In genomic region chr20:17721802-17722486, GRCh38 we compare ENCODE assay signal across 15 cellular contexts. TPM values are rescaled to one million over a fixed set of nuclear protein-coding genes. Genes with fewer than 3 reads are reported as not detected.
A peak's percentile ranks its signal among the peaks of the same experiment; 100 is the strongest.
DNase-seq lines count a peak whose midpoint lies in the region; ATAC-seq and TF ChIP-seq lines count a peak whose summit lies in the region.
"Had no signal": no experiment of that assay in that cellular context is flagged by ENCODE, and none has a peak within 500 bp of the region (broad histone marks: within the 10 kb centered on the region; RNA-seq: fewer than 3 reads in every experiment).

No MANE protein-coding gene starts in this region.

- no peak overlapping the region for H3K27ac ChIP-seq in PC-9
- no peak overlapping the region for H3K27ac ChIP-seq in foreskin keratinocyte
- H3K27ac ChIP-seq: C4-2B had no signal

- POLR2A ChIA-PET in PC-9 (lab: Charles Lee; ENCODE audit: unreplicated experiment) = no interaction called here

- CTCF ChIA-PET in PC-9 (lab: Charles Lee) = interaction anchor here (0.6 kb wide), 1 partner anchor 84 kb away, joined by 8 read pairs; no protein-coding TSS in a partner anchor

- no peak overlapping the region for H2AFZ ChIP-seq in PC-9

- no peak overlapping the region for H3K4me2 ChIP-seq in PC-9

- H3K9me2 ChIP-seq in PC-9 (ENCODE audit: insufficient read depth) = no peaks in the 10 kb centered on the region

- no peaks in the 10 kb centered on the region for H3K9me3 ChIP-seq in PC-9 (ENCODE audit: insufficient read depth, low read depth)

- H3K9me3 Mint-ChIP-seq in natural killer cell = no peaks in the 10 kb centered on the region
- H3K9me3 Mint-ChIP-seq in natural killer cell treated with Interleukin-12 subunit alpha and Interleukin-12 subunit beta and Interleukin-15 and Interleukin-18, amount 100 ng/mL, for 72 hours = no peaks in the 10 kb centered on the region

- H3K4me1 Mint-ChIP-seq in natural killer cell = no peaks in the 10 kb centered on the region
- H3K4me1 Mint-ChIP-seq in natural killer cell treated with Interleukin-12 subunit alpha and Interleukin-12 subunit beta and Interleukin-15 and Interleukin-18, amount 100 ng/mL, for 72 hours (ENCODE audit: low read depth in 2 of 2) = no peaks in the 10 kb centered on the region

- H3K4me3 Mint-ChIP-seq in natural killer cell = no peak overlapping the region
- no peak overlapping the region for H3K4me3 Mint-ChIP-seq in natural killer cell treated with Interleukin-12 subunit alpha and Interleukin-12 subunit beta and Interleukin-15 and Interleukin-18, amount 100 ng/mL, for 72 hours

- H3K36me3 Mint-ChIP-seq in natural killer cell = no peaks in the 10 kb centered on the region
- H3K36me3 Mint-ChIP-seq in natural killer cell treated with Interleukin-12 subunit alpha and Interleukin-12 subunit beta and Interleukin-15 and Interleukin-18, amount 100 ng/mL, for 72 hours = no peaks in the 10 kb centered on the region

- DNase-seq in natural killer cell = no peak
- DNase-seq in natural killer cell treated with Interleukin-12 subunit alpha and Interleukin-12 subunit beta and Interleukin-15 and Interleukin-18, amount 100 ng/mL, for 72 hours (ENCODE audit: low spot score) = no peak
- DNase-seq in PC-9 = peak in 1 of 2 experiments; percentile 76
- DNase-seq in foreskin keratinocyte = no peak
- no peak for DNase-seq in AG08396 (ENCODE audit: low spot score)
- DNase-seq: effector CD4-positive, alpha-beta T cell; glutamatergic neuron; NCI-H187 had no signal

- H3K27me3 ChIP-seq in PC-9 (ENCODE audit: insufficient read depth, low read depth) (peaks cover 25% of the 10 kb centered on the region; the same call in 1 of the 2 replicates), foreskin keratinocyte (peaks cover 12% of the 10 kb centered on the region)

- peaks cover 8 to 15% of the 10 kb centered on the region in 2 donors for H3K27me3 Mint-ChIP-seq in natural killer cell (ENCODE audit: low read depth in 2 of 2)
- H3K27me3 Mint-ChIP-seq in natural killer cell treated with Interleukin-12 subunit alpha and Interleukin-12 subunit beta and Interleukin-15 and Interleukin-18, amount 100 ng/mL, for 72 hours = peaks cover 0 to 10% of the 10 kb centered on the region in 2 donors

- no peak overlapping the region for H3K4me3 ChIP-seq in PC-9
- H3K4me3 ChIP-seq: lung had no signal

- H4K20me1 ChIP-seq in PC-9 (ENCODE audit: insufficient read depth) = no peaks in the 10 kb centered on the region

- no peak overlapping the region for H3K27ac Mint-ChIP-seq in natural killer cell
- H3K27ac Mint-ChIP-seq in natural killer cell treated with Interleukin-12 subunit alpha and Interleukin-12 subunit beta and Interleukin-15 and Interleukin-18, amount 100 ng/mL, for 72 hours = no peak overlapping the region

- no peaks in the 10 kb centered on the region for H3K79me2 ChIP-seq in PC-9 (ENCODE audit: low read depth)

- ATAC-seq in natural killer cell = peak in 2 of 3 donors; percentile 38 to 46
- no peak for ATAC-seq in natural killer cell treated with Interleukin-12 subunit alpha and Interleukin-12 subunit beta and Interleukin-15 and Interleukin-18, amount 100 ng/mL, for 72 hours
- peak; percentile 12 for ATAC-seq in foreskin keratinocyte
- ATAC-seq in HG03045 (IDR thresholded peaks at IDR 0.05; ENCODE audit: unreplicated experiment) = no peak
- ATAC-seq in GM18867 (IDR thresholded peaks at IDR 0.05; ENCODE audit: unreplicated experiment) = no peak
- ATAC-seq in HG03469 (IDR thresholded peaks at IDR 0.05; ENCODE audit: unreplicated experiment) = no peak

- no TSS peak for BruUV-seq in PC-9 (replicated peaks; lab: Mats Ljungman, UMichigan)

- no peaks in the 10 kb centered on the region for H3F3A ChIP-seq in PC-9 (ENCODE audit: insufficient read depth, low read depth)

- H3K36me3 ChIP-seq in PC-9 (ENCODE audit: low read depth) = no peaks in the 10 kb centered on the region

- no peak for TF ChIP-seq CTCF in natural killer cell (IDR thresholded peaks at IDR 0.05)
- peak; percentile 35; the same call in 1 of the 2 replicates for TF ChIP-seq CTCF in PC-9 (conservative IDR thresholded peaks at IDR 0.05)
- TF ChIP-seq CTCF in foreskin keratinocyte (conservative IDR thresholded peaks at IDR 0.05) = peak; percentile 35

- H3K4me1 ChIP-seq in PC-9 (replicated peaks; ENCODE audit: insufficient read depth) (no peaks in the 10 kb centered on the region), foreskin keratinocyte (no peaks in the 10 kb centered on the region)

- intact Hi-C loops in natural killer cell (cut with micrococcal nuclease) (no loop called here), PC-9 (cut with micrococcal nuclease; ENCODE audit: unreplicated experiment) (no loop called here)

RNA-seq across cellular contexts. Expression of gene BANF2, which starts 22.2 kb away (rescaled TPM):
- not detected for total RNA-seq in natural killer cell
- total RNA-seq in natural killer cell treated with Interleukin-12 subunit alpha and Interleukin-12 subunit beta and Interleukin-15 and Interleukin-18, amount 100 ng/mL, for 72 hours = not detected
- total RNA-seq in PC-9 (2021) = not detected in 2 replicates
- not detected in 2 replicates for total RNA-seq in foreskin keratinocyte
- polyA plus RNA-seq in foreskin keratinocyte = not detected in 2 replicates
- total RNA-seq: HT1080, lung, omental fat pad had no signal
- polyA plus RNA-seq: lung had no signal

RNA-seq across cellular contexts. Expression of gene RRBP1, which starts 39.9 kb away (rescaled TPM):
- total RNA-seq in natural killer cell = 10 to 100 TPM; 88.3 to 95.4 (median 90.1) TPM
- 100 to 1,000 TPM; 113 to 134 TPM for total RNA-seq in natural killer cell treated with Interleukin-12 subunit alpha and Interleukin-12 subunit beta and Interleukin-15 and Interleukin-18, amount 100 ng/mL, for 72 hours
- total RNA-seq in PC-9 (2021) = 144 and 156 TPM in 2 replicates
- total RNA-seq in foreskin keratinocyte = 107 and 109 TPM in 2 replicates
- polyA plus RNA-seq in foreskin keratinocyte = 51.9 and 56.6 TPM in 2 replicates

Comparison
In these comparisons a context has a peak if more than half of its experiments do, and no peak if none do; other contexts are left out.
1. ATAC-seq: peak in natural killer cell (2 of 3) and foreskin keratinocyte (single experiment); none in natural killer cell treated with Interleukin-12 subunit alpha and Interleukin-12 subunit beta and Interleukin-15 and Interleukin-18, amount 100 ng/mL, for 72 hours (0 of 2), HG03045 (single experiment), GM18867 (single experiment) and HG03469 (single experiment).